18 cellular contexts compared by ENCODE assay signal in the genomic region with DNA sequence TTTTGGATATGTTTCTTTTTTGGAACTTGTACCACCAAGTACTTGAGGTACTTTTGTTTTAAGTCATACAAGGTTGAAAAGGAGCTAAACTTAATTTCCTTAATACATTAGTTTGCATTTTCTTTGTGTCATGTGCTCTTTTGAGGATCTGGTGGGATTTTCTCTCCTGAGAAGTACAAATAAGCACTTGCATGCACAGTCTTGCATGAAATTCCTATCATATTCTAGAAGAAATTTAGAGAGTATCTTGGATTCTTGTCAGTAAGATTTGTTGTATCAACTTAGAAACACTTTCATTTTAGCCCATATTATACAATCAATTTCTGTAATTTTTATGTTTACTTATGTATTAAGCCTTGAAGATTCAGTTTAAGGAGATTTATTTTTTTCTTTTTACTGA.
DNase-seq lines count a peak whose midpoint lies in the region; ATAC-seq and TF ChIP-seq lines count a peak whose summit lies in the region.
"Had no signal": no experiment of that assay in that cellular context is flagged by ENCODE, and none has a peak within 500 bp of the region (broad histone marks: within the 10 kb centered on the region; RNA-seq: fewer than 3 reads in every experiment).

No MANE protein-coding gene starts in this region.

- H3K36me3 ChIP-seq in GM23248 (ENCODE audit: low read depth) (peaks cover 37% of the 10 kb centered on the region), OCI-LY7 (ENCODE audit: insufficient read depth, low read length) (peaks cover 35% of the 10 kb centered on the region)

- peak overlapping the region; percentile 22 for H3K4me2 ChIP-seq in GM23248 (ENCODE audit: unreplicated experiment)
- H3K4me2 ChIP-seq in OCI-LY7 (ENCODE audit: low read length), result 0 out of 2 replicates have a peak overlapping the region, but pooled peaks have one; percentile 5
- H3K4me2 ChIP-seq: BLaER1 had no signal

- no peaks in the 10 kb centered on the region for H3K9me2 ChIP-seq in GM23248 (ENCODE audit: insufficient read depth)
- no peaks in the 10 kb centered on the region for H3K9me2 ChIP-seq in OCI-LY7 (ENCODE audit: insufficient read depth, low read length)

- H3K4me1 ChIP-seq in GM23248 (ENCODE audit: insufficient read depth) (peaks cover 18% of the 10 kb centered on the region), OCI-LY7 (ENCODE audit: insufficient read depth, low read length, poor library complexity, severe bottlenecking) (peaks cover 13% of the 10 kb centered on the region)
- H3K4me1 ChIP-seq: BLaER1, HAP-1, Peyer's patch had no signal

- no peak overlapping the region for H3K9ac ChIP-seq in GM23248
- H3K9ac ChIP-seq: BLaER1 had no signal

- peaks cover 6% of the 10 kb centered on the region for H3K4me1 Mint-ChIP-seq in T-helper 17 cell

- H3K9me3 ChIP-seq in GM23248 (ENCODE audit: low read depth), result no peaks in the 10 kb centered on the region
- H3K9me3 ChIP-seq in OCI-LY7 (ENCODE audit: low read length), result no peaks in the 10 kb centered on the region; the same call in 1 of the 2 replicates
- H3K9me3 ChIP-seq in T-helper 17 cell (ENCODE audit: control insufficient read depth, low read length, poor library complexity, severe bottlenecking), result no peaks in the 10 kb centered on the region
- H3K9me3 ChIP-seq: HAP-1, MG63, Peyer's patch had no signal

- H3K4me3 Mint-ChIP-seq in T-helper 17 cell, result no peak overlapping the region
- H3K4me3 Mint-ChIP-seq: CD8-positive, alpha-beta memory T cell had no signal

- no peak for DNase-seq in GM23248
- DNase-seq in OCI-LY7 (ENCODE audit: low spot score), result no peak
- DNase-seq in choroid plexus epithelial cell (ENCODE audit: low read depth), result peak; percentile 29
- DNase-seq in retinal pigment epithelial cell (ENCODE audit: low read depth), result peak; percentile 41
- no peak for DNase-seq in T-helper 17 cell
- DNase-seq: CD8-positive, alpha-beta memory T cell; KG1; MG63; NCI-H187 treated with DMSO at 0.1 percent for 48 hours; NCI-H446 treated with DMSO at 0.1 percent for 48 hours; NCI-H748 treated with DMSO at 0.1 percent for 48 hours; Peyer's patch; Right ventricle myocardium superior had no signal

- no peak overlapping the region for H3K27ac Mint-ChIP-seq in T-helper 17 cell

- H3K4me3 ChIP-seq in GM23248, result no peak overlapping the region
- H3K4me3 ChIP-seq in OCI-LY7 (ENCODE audit: low read depth, low read length, poor library complexity, severe bottlenecking), result no peak overlapping the region
- H3K4me3 ChIP-seq in choroid plexus epithelial cell (ENCODE audit: low read depth, low read length), result no peak overlapping the region
- H3K4me3 ChIP-seq in retinal pigment epithelial cell (ENCODE audit: low read length), result no peak overlapping the region
- H3K4me3 ChIP-seq: BLaER1, HAP-1, MG63, Peyer's patch had no signal

- no peaks in the 10 kb centered on the region for H4K20me1 ChIP-seq in GM23248 (ENCODE audit: insufficient read depth)
- no peaks in the 10 kb centered on the region; the same call in 1 of the 2 replicates for H4K20me1 ChIP-seq in OCI-LY7 (ENCODE audit: insufficient read depth, low read length)
- H4K20me1 ChIP-seq: BLaER1 had no signal

- H3K27me3 Mint-ChIP-seq in T-helper 17 cell, result no peaks in the 10 kb centered on the region
- H3K27me3 Mint-ChIP-seq: CD8-positive, alpha-beta memory T cell had no signal

- BruUV-seq in OCI-LY7 (replicated peaks; lab: Mats Ljungman, UMichigan), result no TSS peak

- peaks cover 4% of the 10 kb centered on the region for H3K36me3 Mint-ChIP-seq in T-helper 17 cell (ENCODE audit: low read depth)

- peaks cover 30% of the 10 kb centered on the region; the same call in 1 of the 2 replicates for H3F3A ChIP-seq in GM23248 (ENCODE audit: insufficient read depth)

- no peak overlapping the region for H2AFZ ChIP-seq in GM23248
- no peak overlapping the region for H2AFZ ChIP-seq in OCI-LY7 (ENCODE audit: low read length)

- no peaks in the 10 kb centered on the region for H3K27me3 ChIP-seq in GM23248 (replicated peaks; ENCODE audit: insufficient read depth)
- H3K27me3 ChIP-seq: BLaER1, MG63, Peyer's patch had no signal

- POLR2A ChIA-PET in OCI-LY7 (lab: Charles Lee), result interaction anchor here (1.2 to 2.5 kb wide), 4 partner anchors 12 to 49 kb away, joined by 3 to 8 read pairs (median 6); no protein-coding TSS in a partner anchor

- H3K27ac ChIP-seq in GM23248 (no peak overlapping the region), OCI-LY7 (ENCODE audit: low read depth, low read length, poor library complexity, severe bottlenecking) (no peak overlapping the region)
- H3K27ac ChIP-seq: BLaER1, Peyer's patch had no signal

- H3K79me2 ChIP-seq in GM23248 (ENCODE audit: insufficient read depth) (peaks cover 63% of the 10 kb centered on the region), OCI-LY7 (ENCODE audit: insufficient read depth, low read depth, low read length) (no peaks in the 10 kb centered on the region)

- in situ Hi-C loops in GM23248 (cut with MboI), result no loop called here

- TF ChIP-seq CTCF in OCI-LY7 (conservative IDR thresholded peaks at IDR 0.05; ENCODE audit: low read length) (no peak), choroid plexus epithelial cell (conservative IDR thresholded peaks at IDR 0.05; ENCODE audit: low read depth, low read length) (no peak), retinal pigment epithelial cell (conservative IDR thresholded peaks at IDR 0.05; ENCODE audit: low read depth, low read length) (no peak)

- ATAC-seq in T-helper 17 cell, result no peak
- no peak for ATAC-seq in HG03521 (IDR thresholded peaks at IDR 0.05; ENCODE audit: unreplicated experiment)
- ATAC-seq in HG02973 (IDR thresholded peaks at IDR 0.05; ENCODE audit: unreplicated experiment), result no peak
- ATAC-seq in HG02642 (IDR thresholded peaks at IDR 0.05; ENCODE audit: poor library complexity, unreplicated experiment), result no peak

- CTCF ChIA-PET in OCI-LY7 (lab: Charles Lee; ENCODE audit: unreplicated experiment), result no interaction called here

- intact Hi-C loops in OCI-LY7 (cut with micrococcal nuclease; ENCODE audit: unreplicated experiment), result no loop called here

Comparison
In these comparisons a context has a peak if more than half of its experiments do, and no peak if none do; other contexts are left out.
1. DNase-seq: peak in choroid plexus epithelial cell (single experiment) and retinal pigment epithelial cell (single experiment); none in GM23248 (single experiment), OCI-LY7 (single experiment) and T-helper 17 cell (0 of 3).